Comparison of ENCODE assay signal across 10 cellular contexts in the genomic region with DNA sequence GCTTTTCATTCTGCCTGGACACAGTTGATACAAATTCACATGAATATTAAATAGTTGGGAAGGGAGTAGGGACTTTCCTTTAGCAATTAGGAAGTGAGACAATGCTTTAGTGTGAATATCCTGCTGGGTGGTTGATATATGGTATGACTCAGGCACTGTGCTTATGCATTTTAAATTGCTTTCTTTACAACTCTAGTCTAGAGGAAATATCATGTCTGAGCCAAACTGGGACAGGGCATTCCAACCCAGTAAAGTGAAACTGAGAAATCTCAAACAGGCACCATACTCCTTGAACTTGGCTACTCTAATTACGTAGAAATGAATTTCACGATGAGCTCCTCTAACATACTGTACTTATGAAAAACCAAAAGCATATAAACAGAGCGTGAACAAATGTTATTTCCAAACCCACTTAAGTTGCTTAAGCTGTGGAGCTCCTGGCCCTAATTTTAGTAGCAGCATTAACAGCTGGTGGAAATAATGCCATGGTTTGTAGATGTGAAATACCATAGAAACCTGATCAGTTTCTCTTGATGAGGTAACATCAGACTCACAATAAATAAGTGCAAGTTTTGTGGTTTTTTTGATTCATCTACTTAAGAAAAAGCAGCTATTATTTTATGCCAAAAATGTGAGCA.
DNase-seq lines count a peak whose midpoint lies in the region; ATAC-seq lines count a peak whose summit lies in the region.
"Had no signal": no experiment of that assay in that cellular context is flagged by ENCODE, and none has a peak within 500 bp of the region (broad histone marks: within the 10 kb centered on the region; RNA-seq: fewer than 3 reads in every experiment).

No MANE protein-coding gene starts in this region.

- H3K79me2 ChIP-seq in GM23248 (ENCODE audit: insufficient read depth): no peaks in the 10 kb centered on the region

- no peak overlapping the region for H3K9ac ChIP-seq in GM23248

- peaks cover 21% of the 10 kb centered on the region for H3K4me1 ChIP-seq in GM23248 (ENCODE audit: insufficient read depth)

- H3K4me2 ChIP-seq in GM23248 (ENCODE audit: unreplicated experiment): peak overlapping the region; percentile 50

- ATAC-seq in HG02798 (IDR thresholded peaks at IDR 0.05; ENCODE audit: poor library complexity, unreplicated experiment): no peak

- peak overlapping the region; percentile 18 for H3K4me3 ChIP-seq in GM23248

- H3F3A ChIP-seq in GM23248 (ENCODE audit: insufficient read depth): peaks cover 17% of the 10 kb centered on the region; the same call in 1 of the 2 replicates

- H4K20me1 ChIP-seq in GM23248 (ENCODE audit: insufficient read depth): no peaks in the 10 kb centered on the region

- DNase-seq in GM23248: peak; percentile 62
- peak; percentile 8 for DNase-seq in RPMI7951 (ENCODE audit: low read depth)
- peak; percentile 99 for DNase-seq in fibroblast of peridontal ligament (ENCODE audit: extremely low read depth)
- peak; percentile 94 for DNase-seq in renal cortical epithelial cell (ENCODE audit: low read depth)
- no peak for DNase-seq in NK-92 (lab: John Stamatoyannopoulos, UW; ENCODE audit: unreplicated experiment)
- DNase-seq in ACHN: no peak
- DNase-seq in GDM1 (lab: John Stamatoyannopoulos, UW): no peak
- DNase-seq: activated CD4-positive, alpha-beta memory T cell treated with anti-CD3 and anti-CD28 coated beads for 36 hours; stimulated activated CD4-positive, alpha-beta T cell treated with anti-CD3 and anti-CD28 coated beads, Interleukin-2, amount 100 ng/mL, for 24 hours had no signal

- peak overlapping the region; percentile 12; the same call in 1 of the 2 replicates for H3K27ac ChIP-seq in GM23248

- peak overlapping the region; percentile 59 for H2AFZ ChIP-seq in GM23248

- H3K36me3 ChIP-seq in GM23248 (ENCODE audit: low read depth): no peaks in the 10 kb centered on the region

- no peaks in the 10 kb centered on the region for H3K27me3 ChIP-seq in GM23248 (replicated peaks; ENCODE audit: insufficient read depth)

- WGBS in GM23248 (ENCODE audit: low coverage in 1 of 2, low lambda C conversion rate in 2 of 2, missing lambda C conversion rate in 2 of 2), 2 experiments: 0 to 1% methylated on average over 3 of the region's 3 CpGs

- H3K9me2 ChIP-seq in GM23248 (ENCODE audit: insufficient read depth): no peaks in the 10 kb centered on the region

- H3K9me3 ChIP-seq in GM23248 (ENCODE audit: low read depth): no peaks in the 10 kb centered on the region

- in situ Hi-C loops in GM23248 (cut with MboI) (no loop called here), ACHN (cut with HindIII; ENCODE audit: low pct_ligation_motif_present, low pct_unique_long_range_greater_than_20kb, low sequenced_read_pairs) (no loop called here)

Comparison
In these comparisons a context has a peak if more than half of its experiments do, and no peak if none do; other contexts are left out.
1. DNase-seq: peak in GM23248 (single experiment), RPMI7951 (single experiment), fibroblast of peridontal ligament (single experiment) and renal cortical epithelial cell (single experiment); none in NK-92 (single experiment), ACHN (single experiment) and GDM1 (single experiment).